Comparison of ENCODE assay signal across 1 cellular context in genomic region chr7:28792858-28793257, GRCh38.
TF ChIP-seq lines count a peak whose summit lies in the region.

No MANE protein-coding gene starts in this region.

TF ChIP-seq in GM12878, 131 proteins besides CTCF, POLR2A, EP300 and RAD21 (continued from another document):
- TF ChIP-seq TCF12 (IDR thresholded peaks at IDR 0.05; ENCODE audit: low read depth, low read length): 0 out of 2 replicates have a peak, but pooled peaks have one; percentile 33
- no peak for TF ChIP-seq CBX5 (IDR thresholded peaks at IDR 0.05; ENCODE audit: low read depth)
- TF ChIP-seq SIX5 (IDR thresholded peaks at IDR 0.05; ENCODE audit: low read depth, low read length, severe bottlenecking): no peak
- no peak for TF ChIP-seq DPF2 (IDR thresholded peaks at IDR 0.05)
- TF ChIP-seq ZSCAN29 (IDR thresholded peaks at IDR 0.05): no peak
- no peak for TF ChIP-seq SUPT20H (IDR thresholded peaks at IDR 0.05; ENCODE audit: borderline replicate concordance, control insufficient read depth, low read depth, low read length)
- no peak for TF ChIP-seq SMAD5 (IDR thresholded peaks at IDR 0.05; ENCODE audit: low read depth)
- TF ChIP-seq ZZZ3 (IDR thresholded peaks at IDR 0.05; ENCODE audit: control insufficient read depth, insufficient read length, low read depth): no peak
- no peak for TF ChIP-seq ZNF687 (IDR thresholded peaks at IDR 0.05)
- TF ChIP-seq LARP7 (IDR thresholded peaks at IDR 0.05): no peak
- TF ChIP-seq FOXK2 (IDR thresholded peaks at IDR 0.05): no peak
